Comparison of ENCODE assay signal across 16 cellular contexts in the genomic region with DNA sequence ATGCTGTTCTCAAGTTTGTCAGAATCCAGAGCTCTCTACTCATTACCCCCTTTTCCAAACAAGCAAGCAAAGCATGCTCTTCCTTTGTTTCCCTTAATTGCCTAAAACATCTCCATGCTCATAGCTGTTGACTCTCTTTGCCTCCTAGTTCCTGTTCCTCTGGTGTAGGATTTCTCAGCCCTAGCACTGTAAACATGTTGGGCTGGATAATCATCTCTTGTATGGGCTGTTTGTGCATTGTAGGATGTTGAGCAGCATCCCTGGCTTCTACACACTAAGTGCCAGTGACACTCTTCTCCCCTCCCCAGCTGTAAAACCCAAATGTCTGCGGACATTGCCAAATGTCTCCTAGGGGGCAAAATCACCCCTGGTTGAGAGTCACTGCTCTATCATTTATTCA.
"Had no signal": no experiment of that assay in that cellular context is flagged by ENCODE, and none has a peak within 500 bp of the region (broad histone marks: within the 10 kb centered on the region; RNA-seq: fewer than 3 reads in every experiment).

No MANE protein-coding gene starts in this region.

- H3K9me3 Mint-ChIP-seq: activated T-cell treated with anti-CD3 and anti-CD28 coated beads, Interleukin-2, amount 50 U/mL, for 4 hours; neural progenitor cell; T-cell had no signal

- ATAC-seq: activated T-cell treated with anti-CD3 and anti-CD28 coated beads, Interleukin-2, amount 50 U/mL, for 4 hours; esophagus mucosa; T-cell had no signal

- H3K27ac Mint-ChIP-seq: neural progenitor cell had no signal

- H3K9me3 ChIP-seq: colonic mucosa, left ventricle myocardium inferior, ovary, thyroid gland had no signal

- H3K36me3 ChIP-seq: colonic mucosa, neural progenitor cell, ovary had no signal

- DNase-seq: activated CD4-positive, alpha-beta T cell treated with anti-CD3 and anti-CD28 coated beads for 1 hour; activated CD4-positive, alpha-beta T cell treated with anti-CD3 and anti-CD28 coated beads, Interleukin-2, amount 50 U/mL, for 48 hours; activated naive CD4-positive, alpha-beta T cell treated with Interleukin-2 at 50 U/mL for 16 hours; activated T-cell treated with anti-CD3 and anti-CD28 coated beads, Interleukin-2, amount 50 U/mL, for 4 hours; colonic mucosa; left ventricle myocardium inferior; mesenchymal stem cell; stimulated activated CD4-positive, alpha-beta T cell treated with anti-CD3 and anti-CD28 coated beads, Interleukin-2, amount 100 ng/mL, for 24 hours; T-cell; thyroid gland had no signal

- H3K27me3 ChIP-seq: cardiac muscle cell, colonic mucosa, neural progenitor cell, ovary, thyroid gland had no signal

- H3K27ac ChIP-seq: cardiac muscle cell, colonic mucosa, left ventricle myocardium inferior, neural progenitor cell, ovary, SK-N-MC, VCaP had no signal

- H3K4me3 Mint-ChIP-seq: activated T-cell treated with anti-CD3 and anti-CD28 coated beads, Interleukin-2, amount 50 U/mL, for 4 hours; neural progenitor cell; T-cell had no signal

- H3K4me1 ChIP-seq: colonic mucosa had no signal

- H3K27me3 Mint-ChIP-seq: T-cell had no signal

- H3K4me3 ChIP-seq: cardiac muscle cell, colonic mucosa, left ventricle myocardium inferior, neural progenitor cell, ovary, SK-N-MC, thyroid gland had no signal
